Comparison of ENCODE assay signal across 9 cellular contexts in genomic region chr6:2790588-2790987, GRCh38. TPM values are rescaled to one million over a fixed set of nuclear protein-coding genes. Genes with fewer than 3 reads are reported as not detected.
DNase-seq lines count a peak whose midpoint lies in the region; TF ChIP-seq lines count a peak whose summit lies in the region.
"Had no signal": no experiment of that assay in that cellular context is flagged by ENCODE, and none has a peak within 500 bp of the region (broad histone marks: within the 10 kb centered on the region; RNA-seq: fewer than 3 reads in every experiment).

No MANE protein-coding gene starts in this region.

- H3K9me3 Mint-ChIP-seq in Calu3 (ENCODE audit: low read depth, unreplicated experiment) (no peaks in the 10 kb centered on the region), osteocyte (ENCODE audit: unreplicated experiment) (no peaks in the 10 kb centered on the region)
- no peaks in the 10 kb centered on the region for H3K9me3 Mint-ChIP-seq in activated naive CD4-positive, alpha-beta T cell treated with anti-CD3 and anti-CD28 coated beads for 36 hours

- CTCF ChIA-PET in Calu3 (lab: Charles Lee), result interaction anchor here (0.6 to 1.9 kb wide), 10 partner anchors 27 to 199 kb away, joined by 4 to 21 read pairs (median 8); partner anchors contain the start of gene SERPINB1
- CTCF ChIA-PET in activated naive CD4-positive, alpha-beta T cell treated with anti-CD3 and anti-CD28 coated beads for 36 hours (lab: Charles Lee), result interaction anchor here (0.6 to 2.7 kb wide), 17 partner anchors 8 to 263 kb away, joined by 3 to 44 read pairs (median 5); partner anchors contain the start of gene SERPINB1

- no peaks in the 10 kb centered on the region for H3K9me3 ChIP-seq in SK-N-MC (ENCODE audit: low read depth, low read length)

- H3K4me3 Mint-ChIP-seq in Calu3 (ENCODE audit: low read depth, unreplicated experiment) (no peak overlapping the region), osteocyte (ENCODE audit: unreplicated experiment) (no peak overlapping the region)
- no peak overlapping the region for H3K4me3 Mint-ChIP-seq in activated naive CD4-positive, alpha-beta T cell treated with anti-CD3 and anti-CD28 coated beads for 36 hours

- H3K27ac Mint-ChIP-seq in Calu3 (ENCODE audit: unreplicated experiment) (peak overlapping the region; percentile 79), osteocyte (ENCODE audit: unreplicated experiment) (peak overlapping the region; percentile 83)
- no peak overlapping the region for H3K27ac Mint-ChIP-seq in activated naive CD4-positive, alpha-beta T cell treated with anti-CD3 and anti-CD28 coated beads for 36 hours

- H3K4me1 Mint-ChIP-seq in Calu3 (ENCODE audit: low read depth, unreplicated experiment) (peaks cover 17% of the 10 kb centered on the region), osteocyte (ENCODE audit: unreplicated experiment) (peaks cover 27% of the 10 kb centered on the region)
- H3K4me1 Mint-ChIP-seq in activated naive CD4-positive, alpha-beta T cell treated with anti-CD3 and anti-CD28 coated beads for 36 hours (ENCODE audit: low read depth), result peaks cover 39% of the 10 kb centered on the region

- no peaks in the 10 kb centered on the region for H3K27me3 Mint-ChIP-seq in Calu3 (ENCODE audit: unreplicated experiment)
- no peaks in the 10 kb centered on the region for H3K27me3 Mint-ChIP-seq in osteocyte (ENCODE audit: unreplicated experiment)
- H3K27me3 Mint-ChIP-seq in activated naive CD4-positive, alpha-beta T cell treated with anti-CD3 and anti-CD28 coated beads for 36 hours (ENCODE audit: low read depth), result no peaks in the 10 kb centered on the region
- H3K27me3 Mint-ChIP-seq: activated naive CD8-positive, alpha-beta T cell had no signal

- peaks cover 16% of the 10 kb centered on the region for H3K36me3 Mint-ChIP-seq in Calu3 (ENCODE audit: insufficient read depth, unreplicated experiment)
- peaks cover 9% of the 10 kb centered on the region for H3K36me3 Mint-ChIP-seq in osteocyte (ENCODE audit: unreplicated experiment)
- H3K36me3 Mint-ChIP-seq in activated naive CD4-positive, alpha-beta T cell treated with anti-CD3 and anti-CD28 coated beads for 36 hours (ENCODE audit: low read depth), result peaks cover 12% of the 10 kb centered on the region

- no peak overlapping the region for H3K9ac ChIP-seq in SK-N-MC (ENCODE audit: insufficient read length)

- H3K27ac ChIP-seq in SK-N-MC, result peak overlapping the region; percentile 29; the same call in 1 of the 2 replicates

- TF ChIP-seq CTCF in Calu3 (IDR thresholded peaks at IDR 0.05; ENCODE audit: unreplicated experiment) (no peak), osteocyte (IDR thresholded peaks at IDR 0.05) (no peak)

- H3K4me3 ChIP-seq in SK-N-MC, result no peak overlapping the region

- intact Hi-C loops in Calu3 (cut with micrococcal nuclease; ENCODE audit: unreplicated experiment), result loop anchor here (1.0 to 5.0 kb wide), 3 partner anchors 50 to 142 kb away; no protein-coding TSS in a partner anchor
- intact Hi-C loops in activated naive CD4-positive, alpha-beta T cell treated with anti-CD3 and anti-CD28 coated beads for 36 hours (cut with micrococcal nuclease), result loop anchor here (2.0 kb wide), 2 partner anchors 24 to 264 kb away; no protein-coding TSS in a partner anchor

- peak; percentile 21 for DNase-seq in Calu3
- DNase-seq in SK-N-MC (ENCODE audit: low read depth, low spot score), result no peak
- DNase-seq in fibroblast of the conjunctiva (ENCODE audit: low read depth), result peak; percentile 38
- no peak for DNase-seq in osteocyte (ENCODE audit: extremely low spot score, unreplicated experiment)
- DNase-seq in activated naive CD4-positive, alpha-beta T cell treated with anti-CD3 and anti-CD28 coated beads for 36 hours, result no peak
- no peak for DNase-seq in activated naive CD4-positive, alpha-beta T cell treated with anti-CD3 and anti-CD28 coated beads, Interleukin-2, amount 50 U/mL, for 16 hours
- no peak for DNase-seq in NCI-H1105 treated with DMSO at 0.1 percent for 48 hours (lab: John Stamatoyannopoulos, UW)
- DNase-seq in glomerular visceral epithelial cell (ENCODE audit: extremely low spot score), result no peak

- H3K36me3 ChIP-seq in SK-N-MC (ENCODE audit: insufficient read depth, low read length), result no peaks in the 10 kb centered on the region; the same call in 1 of the 2 replicates

- BruUV-seq in Calu3 (replicated peaks; lab: Mats Ljungman, UMichigan), result TSS peak; percentile 94

RNA-seq across cellular contexts. Expression of gene WRNIP1, which starts 25.4 kb away (rescaled TPM):
- total RNA-seq in Calu3 (2022) (36.9 and 41.4 TPM in 2 replicates), osteocyte (35.9 and 40.6 TPM in 2 replicates)
- 10 to 100 TPM; 19.2 to 21.7 TPM for total RNA-seq in activated naive CD4-positive, alpha-beta T cell treated with anti-CD3 and anti-CD28 coated beads for 36 hours

RNA-seq across cellular contexts. Expression of gene MYLK4, which starts 39.9 kb away (rescaled TPM):
- total RNA-seq in Calu3 (2022) (0.73 TPM in 2 replicates), osteocyte (0.78 and 1.0 TPM in 2 replicates)
- total RNA-seq in activated naive CD4-positive, alpha-beta T cell treated with anti-CD3 and anti-CD28 coated beads for 36 hours, result under 1 TPM in 1 of 2 experiments, not detected in 1; 0.07 TPM

RNA-seq across cellular contexts. Expression of gene SERPINB1, which starts 51.1 kb away (rescaled TPM):
- total RNA-seq in Calu3 (2022) (56.3 and 78.5 TPM in 2 replicates), osteocyte (13.7 and 14.8 TPM in 2 replicates)
- 100 to 1,000 TPM; 200 to 208 TPM for total RNA-seq in activated naive CD4-positive, alpha-beta T cell treated with anti-CD3 and anti-CD28 coated beads for 36 hours

Comparison
In these comparisons a context has a peak if more than half of its experiments do, and no peak if none do; other contexts are left out.
1. DNase-seq: peak in Calu3 (single experiment) and fibroblast of the conjunctiva (single experiment); none in SK-N-MC (single experiment), osteocyte (single experiment), activated naive CD4-positive, alpha-beta T cell treated with anti-CD3 and anti-CD28 coated beads for 36 hours (single experiment), activated naive CD4-positive, alpha-beta T cell treated with anti-CD3 and anti-CD28 coated beads, Interleukin-2, amount 50 U/mL, for 16 hours (single experiment), NCI-H1105 treated with DMSO at 0.1 percent for 48 hours (single experiment) and glomerular visceral epithelial cell (single experiment).